1 cellular context compared by ENCODE assay signal in the genomic region with DNA sequence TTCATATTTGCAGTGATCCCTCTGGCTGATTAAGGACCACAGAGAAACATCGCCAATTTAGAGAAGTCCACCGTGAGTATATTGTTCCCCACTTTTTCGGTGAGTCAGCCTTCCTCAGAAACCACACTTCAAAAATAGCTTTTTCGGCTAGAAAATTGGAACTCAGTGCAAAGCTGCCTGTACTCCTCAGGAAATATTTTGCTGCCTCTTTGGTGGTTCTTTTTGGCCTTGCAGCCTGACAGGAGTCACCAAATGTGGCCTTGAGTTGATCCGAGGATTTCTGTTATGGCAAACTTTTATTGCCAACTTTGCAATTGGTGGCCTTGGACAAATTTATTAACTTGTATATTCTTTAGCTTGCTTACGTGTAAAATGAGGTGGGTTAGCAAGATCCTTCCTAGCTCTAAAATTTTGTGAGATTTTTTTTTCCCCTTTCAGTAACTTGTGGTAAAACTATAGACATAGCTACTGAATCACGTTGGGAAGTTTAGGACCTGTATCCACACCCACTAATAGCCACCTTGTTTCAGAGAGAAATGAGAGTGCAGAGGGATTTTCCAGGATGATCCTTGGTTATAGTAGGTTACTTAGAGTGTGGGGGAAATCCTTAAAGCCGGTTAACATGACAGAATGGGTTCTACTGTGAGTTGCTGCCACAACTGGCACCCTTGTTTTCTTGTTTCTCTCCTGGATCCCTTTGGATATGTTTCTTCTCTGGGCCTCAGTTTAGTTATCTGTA.
TF ChIP-seq lines count a peak whose summit lies in the region.

No MANE protein-coding gene starts in this region.

TF ChIP-seq in IMR-90, 13 proteins besides CTCF, POLR2A, EP300 and RAD21:
- TF ChIP-seq, protein P1, sequence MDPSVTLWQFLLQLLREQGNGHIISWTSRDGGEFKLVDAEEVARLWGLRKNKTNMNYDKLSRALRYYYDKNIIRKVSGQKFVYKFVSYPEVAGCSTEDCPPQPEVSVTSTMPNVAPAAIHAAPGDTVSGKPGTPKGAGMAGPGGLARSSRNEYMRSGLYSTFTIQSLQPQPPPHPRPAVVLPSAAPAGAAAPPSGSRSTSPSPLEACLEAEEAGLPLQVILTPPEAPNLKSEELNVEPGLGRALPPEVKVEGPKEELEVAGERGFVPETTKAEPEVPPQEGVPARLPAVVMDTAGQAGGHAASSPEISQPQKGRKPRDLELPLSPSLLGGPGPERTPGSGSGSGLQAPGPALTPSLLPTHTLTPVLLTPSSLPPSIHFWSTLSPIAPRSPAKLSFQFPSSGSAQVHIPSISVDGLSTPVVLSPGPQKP (IDR thresholded peaks at IDR 0.05; ENCODE audit: borderline replicate concordance, low read depth, low read length): no peak
- TF ChIP-seq RFX5 (IDR thresholded peaks at IDR 0.05; ENCODE audit: low read depth, low read length) (no peak), MXI1 (IDR thresholded peaks at IDR 0.05; ENCODE audit: borderline replicate concordance, low read depth, low read length) (no peak), MAZ (IDR thresholded peaks at IDR 0.05; ENCODE audit: borderline replicate concordance, low read depth, low read length) (no peak), NFE2L2 (IDR thresholded peaks at IDR 0.05; ENCODE audit: low read depth, low read length) (no peak), FOS (IDR thresholded peaks at IDR 0.05; ENCODE audit: low read depth, low read length) (no peak), RCOR1 (IDR thresholded peaks at IDR 0.05; ENCODE audit: insufficient replicate concordance, low read length) (no peak), USF2 (IDR thresholded peaks at IDR 0.05; ENCODE audit: low read depth, low read length) (no peak), CHD1 (IDR thresholded peaks at IDR 0.05; ENCODE audit: low read depth, low read length) (no peak), SMC3 (IDR thresholded peaks at IDR 0.05; ENCODE audit: low read depth, low read length) (no peak), MAFK (IDR thresholded peaks at IDR 0.05; ENCODE audit: low read depth, low read length) (no peak), BHLHE40 (IDR thresholded peaks at IDR 0.05; ENCODE audit: low read depth, low read length) (no peak), CEBPB (IDR thresholded peaks at IDR 0.05; ENCODE audit: low read depth, low read length) (no peak)
